Comparison of ENCODE assay signal across 20 cellular contexts in genomic region chr14:64423987-64424386, GRCh38. TPM values are rescaled to one million over a fixed set of nuclear protein-coding genes. Genes with fewer than 3 reads are reported as not detected.
DNase-seq lines count a peak whose midpoint lies in the region; ATAC-seq and TF ChIP-seq lines count a peak whose summit lies in the region.
"Had no signal": no experiment of that assay in that cellular context is flagged by ENCODE, and none has a peak within 500 bp of the region (broad histone marks: within the 10 kb centered on the region; RNA-seq: fewer than 3 reads in every experiment).

No MANE protein-coding gene starts in this region.

- peaks cover 4% of the 10 kb centered on the region for H3K4me1 Mint-ChIP-seq in activated CD4-positive, alpha-beta T cell treated with anti-CD3 and anti-CD28 coated beads, Interleukin-2, amount 10 ng/mL, durations not matched to agents 7 days and 5 days

- H3K27ac ChIP-seq in PC-3 (ENCODE audit: low read length) (peak overlapping the region; percentile 18; the same call in 1 of the 2 replicates), cingulate gyrus (ENCODE audit: low read depth, low read length) (peak overlapping the region; percentile 26), transverse colon (no peak overlapping the region), MM.1S (ENCODE audit: low read length) (no peak overlapping the region)
- H3K27ac ChIP-seq: epithelial cell of prostate, skin epidermis had no signal

- H3K4me3 Mint-ChIP-seq in activated CD4-positive, alpha-beta T cell treated with anti-CD3 and anti-CD28 coated beads, Interleukin-2, amount 10 ng/mL, durations not matched to agents 7 days and 5 days: no peak overlapping the region
- H3K4me3 Mint-ChIP-seq: CD8-positive, alpha-beta memory T cell had no signal

- CTCF ChIA-PET in activated CD4-positive, alpha-beta T cell treated with anti-CD3 and anti-CD28 coated beads, Interleukin-2, amount 10 ng/mL, durations not matched to agents 7 days and 5 days (lab: Charles Lee): interaction anchor here (1.1 to 2.2 kb wide), 4 partner anchors 13 to 24 kb away, joined by 3 to 7 read pairs (median 5); no protein-coding TSS in a partner anchor
- CTCF ChIA-PET in PC-3 (lab: Charles Lee): interaction anchor here (0.5 to 0.6 kb wide), 3 partner anchors 25 to 66 kb away, joined by 4 to 13 read pairs (median 8); no protein-coding TSS in a partner anchor

- 0 out of 2 replicates have a peak overlapping the region, but pooled peaks have one; percentile 23 for H3K4me2 ChIP-seq in PC-3 (ENCODE audit: low read length)
- no peak overlapping the region for H3K4me2 ChIP-seq in MM.1S (ENCODE audit: low read depth, low read length)

- H3K9me2 ChIP-seq in PC-3 (replicated peaks; ENCODE audit: low read length) (no peaks in the 10 kb centered on the region), MM.1S (replicated peaks; ENCODE audit: insufficient read depth, low read length) (no peaks in the 10 kb centered on the region)

- H3K9ac ChIP-seq in PC-3 (ENCODE audit: low read length) (no peak overlapping the region), MM.1S (ENCODE audit: low read length) (no peak overlapping the region)

- H3K27me3 Mint-ChIP-seq in activated CD4-positive, alpha-beta T cell treated with anti-CD3 and anti-CD28 coated beads, Interleukin-2, amount 10 ng/mL, durations not matched to agents 7 days and 5 days: no peaks in the 10 kb centered on the region

- H3K36me3 ChIP-seq in PC-3 (ENCODE audit: low read depth, low read length) (peaks cover 66% of the 10 kb centered on the region), transverse colon (peaks cover 0 to 17% (median 7%) of the 10 kb centered on the region in 4 donors), MM.1S (replicated peaks; ENCODE audit: insufficient read depth, low read length) (no peaks in the 10 kb centered on the region)

- ATAC-seq in PC-3 (peak; percentile 37), GM19455 (IDR thresholded peaks at IDR 0.05; ENCODE audit: unreplicated experiment) (no peak)

- H3F3A ChIP-seq in PC-3 (ENCODE audit: low read length, unreplicated experiment): no peaks in the 10 kb centered on the region
- H3F3A ChIP-seq in MM.1S (ENCODE audit: insufficient read depth, low read length): no peaks in the 10 kb centered on the region

- in situ Hi-C loops in transverse colon (cut with MboI; ENCODE audit: low pct_ligation_motif_present in 1 of 4, low pct_unique_long_range_greater_than_20kb in 1 of 4, low sequenced_read_pairs in 3 of 4): loop anchor here in 1 of 4 donors (10.0 kb wide), 1 partner anchor 61 kb away; no protein-coding TSS in a partner anchor

- H3K9me3 Mint-ChIP-seq in activated CD4-positive, alpha-beta T cell treated with anti-CD3 and anti-CD28 coated beads, Interleukin-2, amount 10 ng/mL, durations not matched to agents 7 days and 5 days: no peaks in the 10 kb centered on the region
- H3K9me3 Mint-ChIP-seq: CD8-positive, alpha-beta memory T cell had no signal

- TF ChIP-seq EP300 in transverse colon (IDR thresholded peaks at IDR 0.05; ENCODE audit: low read depth): no peak

- H3K79me2 ChIP-seq in PC-3 (ENCODE audit: low read length): no peaks in the 10 kb centered on the region
- no peaks in the 10 kb centered on the region for H3K79me2 ChIP-seq in MM.1S (ENCODE audit: low read length)

- peaks cover 63% of the 10 kb centered on the region for H3K36me3 Mint-ChIP-seq in activated CD4-positive, alpha-beta T cell treated with anti-CD3 and anti-CD28 coated beads, Interleukin-2, amount 10 ng/mL, durations not matched to agents 7 days and 5 days (ENCODE audit: low read depth)

- intact Hi-C loops in PC-3 (cut with micrococcal nuclease): loop anchor here (10.0 kb wide), 1 partner anchor 211 kb away; no protein-coding TSS in a partner anchor
- intact Hi-C loops in posterior cingulate gyrus (cut with DNase I): no loop called here
- intact Hi-C loops in transverse colon (cut with DNase I; ENCODE audit: low total_unique reads): no loop called here

- no peaks in the 10 kb centered on the region for H3K9me3 ChIP-seq in PC-3 (ENCODE audit: low read length)
- no peaks in the 10 kb centered on the region for H3K9me3 ChIP-seq in transverse colon
- H3K9me3 ChIP-seq in MM.1S (replicated peaks; ENCODE audit: insufficient read depth, low read length): no peaks in the 10 kb centered on the region

- H3K27ac Mint-ChIP-seq in activated CD4-positive, alpha-beta T cell treated with anti-CD3 and anti-CD28 coated beads, Interleukin-2, amount 10 ng/mL, durations not matched to agents 7 days and 5 days: no peak overlapping the region

- DNase-seq in activated CD4-positive, alpha-beta T cell treated with anti-CD3 and anti-CD28 coated beads for 48 hours: peak; percentile 48
- no peak for DNase-seq in activated CD4-positive, alpha-beta T cell treated with anti-CD3 and anti-CD28 coated beads, Interleukin-2, amount 10 ng/mL, durations not matched to agents 7 days and 5 days
- DNase-seq in PC-3 (peak; percentile 55), posterior cingulate gyrus (peak in 8 of 10 donors; percentile 40 to 94 (median 68)), transverse colon (no peak), MM.1S (no peak)
- DNase-seq: 8988T; activated CD4-positive, alpha-beta T cell treated with anti-CD3 and anti-CD28 coated beads, Interleukin-2, amount 50 U/mL, for 1 hour; activated naive CD4-positive, alpha-beta T cell treated with Interleukin-2 at 50 U/mL for 16 hours; CD8-positive, alpha-beta memory T cell; cerebellar nuclear complex; KG1; NCI-H1436 treated with DMSO at 0.1 percent for 48 hours; NCI-H526 treated with DMSO at 0.1 percent for 48 hours; T-helper 1 cell had no signal

- no TSS peak for BruUV-seq in PC-3 (replicated peaks; lab: Mats Ljungman, UMichigan)

- H2AFZ ChIP-seq in PC-3 (ENCODE audit: low read length): no peak overlapping the region
- no peak overlapping the region for H2AFZ ChIP-seq in MM.1S (ENCODE audit: low read length)

- peaks cover 14% of the 10 kb centered on the region for H3K4me1 ChIP-seq in PC-3 (ENCODE audit: insufficient read depth, low read length)
- no peaks in the 10 kb centered on the region for H3K4me1 ChIP-seq in transverse colon
- H3K4me1 ChIP-seq in MM.1S (ENCODE audit: low read length): no peaks in the 10 kb centered on the region

- H3K4me3 ChIP-seq in PC-3 (ENCODE audit: low read length) (no peak overlapping the region), transverse colon (no peak overlapping the region), MM.1S (ENCODE audit: low read length) (no peak overlapping the region)
- H3K4me3 ChIP-seq: lung, skin epidermis had no signal

- TF ChIP-seq CTCF in PC-3 (conservative IDR thresholded peaks at IDR 0.05; ENCODE audit: low read depth, low read length): no peak
- no peak for TF ChIP-seq CTCF in transverse colon (IDR thresholded peaks at IDR 0.05)
- TF ChIP-seq CTCF in MM.1S (IDR thresholded peaks at IDR 0.05; ENCODE audit: low read length): no peak

- H4K20me1 ChIP-seq in PC-3 (ENCODE audit: low read length) (no peaks in the 10 kb centered on the region), MM.1S (ENCODE audit: insufficient read depth, low read length) (no peaks in the 10 kb centered on the region)

- no peaks in the 10 kb centered on the region for H3K27me3 ChIP-seq in PC-3 (ENCODE audit: low read length)
- no peaks in the 10 kb centered on the region for H3K27me3 ChIP-seq in transverse colon
- no peaks in the 10 kb centered on the region for H3K27me3 ChIP-seq in MM.1S (replicated peaks; ENCODE audit: insufficient read depth, low read length)

- WGBS in transverse colon (ENCODE audit: low coverage in 1 of 2), 2 donors: 95% methylated on average over 6 of the region's 6 CpGs

- POLR2A ChIA-PET in activated CD4-positive, alpha-beta T cell treated with anti-CD3 and anti-CD28 coated beads, Interleukin-2, amount 10 ng/mL, durations not matched to agents 7 days and 5 days (lab: Charles Lee): no interaction called here
- POLR2A ChIA-PET in PC-3 (lab: Charles Lee; ENCODE audit: unreplicated experiment): no interaction called here

- TF ChIP-seq POLR2A in transverse colon (IDR thresholded peaks at IDR 0.05): no peak

RNA-seq across cellular contexts. Expression of gene MTHFD1, which starts 35.8 kb away (rescaled TPM):
- total RNA-seq in activated CD4-positive, alpha-beta T cell treated with anti-CD3 and anti-CD28 coated beads, Interleukin-2, amount 10 ng/mL, durations not matched to agents 7 days and 5 days: 100 to 1,000 TPM; 165 to 166 TPM
- total RNA-seq in PC-3 (2014; rRNA removed) (89.3 and 103 TPM in 2 replicates), transverse colon (10 to 100 TPM; 20.5 to 92.0 (median 37.7) TPM)

RNA-seq across cellular contexts. Expression of gene AKAP5, which starts 41.3 kb away (rescaled TPM):
- under 1 TPM; 0.89 to 0.99 TPM for total RNA-seq in activated CD4-positive, alpha-beta T cell treated with anti-CD3 and anti-CD28 coated beads, Interleukin-2, amount 10 ng/mL, durations not matched to agents 7 days and 5 days
- 0.58 and 0.86 TPM in 2 replicates for total RNA-seq in PC-3 (2014; rRNA removed)
- 1 to 10 TPM in 3 of 4 donors, under 1 TPM in 1; 1.00 to 5.2 (median 2.1) TPM for total RNA-seq in transverse colon

Comparison
In these comparisons a context has a peak if more than half of its experiments do, and no peak if none do; other contexts are left out.
1. DNase-seq: peak in activated CD4-positive, alpha-beta T cell treated with anti-CD3 and anti-CD28 coated beads for 48 hours (single experiment), PC-3 (single experiment) and posterior cingulate gyrus (8 of 10); none in activated CD4-positive, alpha-beta T cell treated with anti-CD3 and anti-CD28 coated beads, Interleukin-2, amount 10 ng/mL, durations not matched to agents 7 days and 5 days (single experiment), transverse colon (single experiment) and MM.1S (single experiment).
2. H3K27ac ChIP-seq: peak in PC-3 (single experiment) and cingulate gyrus (single experiment); none in transverse colon (0 of 4) and MM.1S (single experiment).